11 cellular contexts compared by ENCODE assay signal in genomic region chr9:95876595-95876994, GRCh38. TPM values are rescaled to one million over a fixed set of nuclear protein-coding genes. Genes with fewer than 3 reads are reported as not detected.
DNase-seq lines count a peak whose midpoint lies in the region; ATAC-seq and TF ChIP-seq lines count a peak whose summit lies in the region.
"Had no signal": no experiment of that assay in that cellular context is flagged by ENCODE, and none has a peak within 500 bp of the region (broad histone marks: within the 10 kb centered on the region; RNA-seq: fewer than 3 reads in every experiment).

No MANE protein-coding gene starts in this region.

- H3K9ac ChIP-seq in H9 (ENCODE audit: extremely low read depth, insufficient read length, low read length), result no peak overlapping the region

- H3K27ac Mint-ChIP-seq in H9, result peak overlapping the region in 2 of 3 experiments; percentile 99 to 100; a peak in 3 of 7 replicates
- H3K27ac Mint-ChIP-seq: CD4-positive, CD25-positive, alpha-beta regulatory T cell had no signal

- H4K20me1 ChIP-seq in H9 (ENCODE audit: control insufficient read depth, insufficient read depth, insufficient read length), result no peaks in the 10 kb centered on the region

- intact Hi-C loops in heart right ventricle (cut with DNase I), result loop anchor here in 6 of 10 donors (5.0 to 10.0 kb wide), 5 partner anchors 362 to 559 kb away; partner anchors contain the start of genes PTCH1 (in 2 of the 6) and FANCC (in 1 of the 6)

- no peak overlapping the region for H2BK20ac ChIP-seq in H9 (ENCODE audit: low read depth, low read length, poor library complexity, severe bottlenecking)

- H4K8ac ChIP-seq in H9 (replicated peaks; ENCODE audit: insufficient read length, low read depth, low read length), result no peak overlapping the region

- ATAC-seq in activated CD4-positive, CD25-positive, alpha-beta regulatory T cell treated with anti-CD3 and anti-CD28 coated beads, Interleukin-2, amount 50 U/mL, for 24 hours, result no peak
- no peak for ATAC-seq in heart right ventricle

- H3K9me3 Mint-ChIP-seq in H9, result no peaks in the 10 kb centered on the region

- H3K27ac ChIP-seq in H9 (ENCODE audit: insufficient read length, low read depth, low read length) (no peak overlapping the region), iPS DF 6.9 (ENCODE audit: low read length) (no peak overlapping the region), heart right ventricle (peak overlapping the region in 4 of 10 donors; percentile 99 to 100 (median 100))
- H3K27ac ChIP-seq: PC-9, vagina had no signal

- H3K36me3 Mint-ChIP-seq in H9 (ENCODE audit: insufficient read depth in 1 of 3, low read depth in 3 of 3), result peaks cover 3 to 9% (median 9%) of the 10 kb centered on the region in 3 experiments; a peak in 5 of 7 replicates

- H3K18ac ChIP-seq in H9 (ENCODE audit: insufficient read length, low read depth, low read length), result no peak overlapping the region

- no peak overlapping the region for H2BK12ac ChIP-seq in H9 (ENCODE audit: insufficient read length, low read depth, low read length)

- H3K23ac ChIP-seq in H9 (ENCODE audit: insufficient read length, low read depth, low read length), result no peak overlapping the region

- no peaks in the 10 kb centered on the region for H3K36me3 ChIP-seq in iPS DF 6.9 (ENCODE audit: control insufficient read depth, insufficient read depth, low read length)
- peaks cover 0 to 22% (median 0%) of the 10 kb centered on the region in 9 donors for H3K36me3 ChIP-seq in heart right ventricle

- H3K27me3 ChIP-seq in H9 (ENCODE audit: insufficient read depth, low read length) (no peaks in the 10 kb centered on the region), iPS DF 6.9 (ENCODE audit: control insufficient read depth, insufficient read depth, low read length) (no peaks in the 10 kb centered on the region), heart right ventricle (no peaks in the 10 kb centered on the region)
- H3K27me3 ChIP-seq: vagina had no signal

- H3K14ac ChIP-seq in H9 (ENCODE audit: insufficient read depth, low read length), result no peak overlapping the region

- H3K4me3 ChIP-seq in AG10803 (ENCODE audit: low read length) (no peak overlapping the region), iPS DF 6.9 (ENCODE audit: low read length) (0 out of 2 replicates have a peak overlapping the region, but pooled peaks have one; percentile 85), heart right ventricle (peak overlapping the region in 1 of 10 donors; percentile 93)
- H3K4me3 ChIP-seq: PC-9, vagina had no signal

- peaks cover 5% of the 10 kb centered on the region; the same call in 1 of the 2 replicates for H3K79me2 ChIP-seq in H9 (ENCODE audit: insufficient read depth, low read length)

- no peak overlapping the region for H3T11ph ChIP-seq in H9 (ENCODE audit: low read length)

- no peak overlapping the region for H4K5ac ChIP-seq in H9 (ENCODE audit: insufficient read length, low read depth, low read length)

- no peak overlapping the region for H2BK15ac ChIP-seq in H9 (ENCODE audit: low read depth, low read length)

- H4K91ac ChIP-seq in H9 (ENCODE audit: insufficient read length, low read depth, low read length), result no peak overlapping the region

- no peak overlapping the region for H2AK5ac ChIP-seq in H9 (ENCODE audit: insufficient read length, low read length)

- no peak overlapping the region for H2AFZ ChIP-seq in H9 (ENCODE audit: low read length)
- H2AFZ ChIP-seq: PC-9 had no signal

- H3K23me2 ChIP-seq in H9 (ENCODE audit: insufficient read length, low read depth, low read length, poor library complexity, severe bottlenecking), result peaks cover 6% of the 10 kb centered on the region

- no peaks in the 10 kb centered on the region for H3K27me3 Mint-ChIP-seq in H9 (ENCODE audit: low read depth)
- H3K27me3 Mint-ChIP-seq: CD4-positive, CD25-positive, alpha-beta regulatory T cell had no signal

- WGBS in H9 (ENCODE audit: extremely low coverage, insufficient read length, low lambda C conversion rate), result no CpG with 5 or more reads among the region's 3 CpGs
- WGBS in iPS DF 6.9 (ENCODE audit: insufficient coverage, insufficient read length), result no CpG with 5 or more reads among the region's 3 CpGs
- 27 to 36% methylated on average over 3 of the region's 3 CpGs for WGBS in heart right ventricle, 2 donors

- DNase-seq in AG10803 (ENCODE audit: low read depth) (peak; percentile 14), H9 (no peak), RPMI7951 (ENCODE audit: low read depth) (peak; percentile 2), iPS DF 6.9 (ENCODE audit: low read depth, low spot score) (no peak), DMS114 treated with DMSO at 0.1 percent for 48 hours (lab: John Stamatoyannopoulos, UW; ENCODE audit: unreplicated experiment) (no peak), heart right ventricle (no peak), epidermal melanocyte (ENCODE audit: insufficient read length, low spot score) (no peak)

- H2BK5ac ChIP-seq in H9 (ENCODE audit: insufficient read length, low read length), result no peak overlapping the region

- no peak overlapping the region for H3K56ac ChIP-seq in H9 (ENCODE audit: insufficient read length, low read depth, low read length)

- no peak overlapping the region for H3K4me2 ChIP-seq in H9 (ENCODE audit: insufficient read depth, insufficient read length, low read length)
- H3K4me2 ChIP-seq: PC-9 had no signal

- peaks cover 6% of the 10 kb centered on the region for H3K79me1 ChIP-seq in H9 (ENCODE audit: insufficient read depth, low read depth, low read length, poor library complexity, severe bottlenecking)

- H3K9me3 ChIP-seq in H9 (ENCODE audit: control insufficient read depth, low read depth, low read length), result no peaks in the 10 kb centered on the region
- H3K9me3 ChIP-seq in iPS DF 6.9 (ENCODE audit: control insufficient read depth, insufficient read depth, low read length), result no peaks in the 10 kb centered on the region
- H3K9me3 ChIP-seq in heart right ventricle, result no peaks in the 10 kb centered on the region
- H3K9me3 ChIP-seq: vagina had no signal

- TF ChIP-seq CTCF in AG10803 (conservative IDR thresholded peaks at IDR 0.05; ENCODE audit: low read length) (no peak), H9 (conservative IDR thresholded peaks at IDR 0.05) (no peak), heart right ventricle (IDR thresholded peaks at IDR 0.05) (no peak)

- no peak overlapping the region for H3K4ac ChIP-seq in H9 (ENCODE audit: low read depth, low read length)

- peaks cover 9 to 12% of the 10 kb centered on the region in 2 experiments for H3K4me1 Mint-ChIP-seq in H9

- H3K4me3 Mint-ChIP-seq in H9, result no peak overlapping the region
- H3K4me3 Mint-ChIP-seq: CD4-positive, CD25-positive, alpha-beta regulatory T cell had no signal

- H2BK120ac ChIP-seq in H9 (ENCODE audit: low read depth, low read length, poor library complexity, severe bottlenecking), result no peak overlapping the region

- H3K4me1 ChIP-seq in H9 (ENCODE audit: insufficient read depth, low read length), result peaks cover 3% of the 10 kb centered on the region; the same call in 1 of the 2 replicates
- H3K4me1 ChIP-seq in iPS DF 6.9 (ENCODE audit: control insufficient read depth, insufficient read depth, low read length), result no peaks in the 10 kb centered on the region
- H3K4me1 ChIP-seq in heart right ventricle, result peaks cover 0 to 27% (median 20%) of the 10 kb centered on the region in 9 donors

RNA-seq across cellular contexts. Expression of gene ERCC6L2, which starts 1.1 kb away (rescaled TPM):
- 47.3 and 57.7 TPM in 2 replicates for total RNA-seq in H9 (2021)
- total RNA-seq in RPMI7951 (2014; rRNA removed; shearing (Covaris generic)), result 32.6 and 34.0 TPM in 2 replicates
- total RNA-seq in heart right ventricle, result 10 to 100 TPM; 21.6 to 37.5 (median 28.4) TPM
- 1 to 10 TPM; 4.6 to 5.5 TPM for polyA plus RNA-seq in heart right ventricle

Comparison
In these comparisons a context has a peak if more than half of its experiments do, and no peak if none do; other contexts are left out.
1. DNase-seq: peak in AG10803 (single experiment) and RPMI7951 (single experiment); none in H9 (single experiment), iPS DF 6.9 (single experiment), DMS114 treated with DMSO at 0.1 percent for 48 hours (single experiment), heart right ventricle (0 of 2) and epidermal melanocyte (single experiment).